1 cellular context compared by ENCODE assay signal in the genomic region with DNA sequence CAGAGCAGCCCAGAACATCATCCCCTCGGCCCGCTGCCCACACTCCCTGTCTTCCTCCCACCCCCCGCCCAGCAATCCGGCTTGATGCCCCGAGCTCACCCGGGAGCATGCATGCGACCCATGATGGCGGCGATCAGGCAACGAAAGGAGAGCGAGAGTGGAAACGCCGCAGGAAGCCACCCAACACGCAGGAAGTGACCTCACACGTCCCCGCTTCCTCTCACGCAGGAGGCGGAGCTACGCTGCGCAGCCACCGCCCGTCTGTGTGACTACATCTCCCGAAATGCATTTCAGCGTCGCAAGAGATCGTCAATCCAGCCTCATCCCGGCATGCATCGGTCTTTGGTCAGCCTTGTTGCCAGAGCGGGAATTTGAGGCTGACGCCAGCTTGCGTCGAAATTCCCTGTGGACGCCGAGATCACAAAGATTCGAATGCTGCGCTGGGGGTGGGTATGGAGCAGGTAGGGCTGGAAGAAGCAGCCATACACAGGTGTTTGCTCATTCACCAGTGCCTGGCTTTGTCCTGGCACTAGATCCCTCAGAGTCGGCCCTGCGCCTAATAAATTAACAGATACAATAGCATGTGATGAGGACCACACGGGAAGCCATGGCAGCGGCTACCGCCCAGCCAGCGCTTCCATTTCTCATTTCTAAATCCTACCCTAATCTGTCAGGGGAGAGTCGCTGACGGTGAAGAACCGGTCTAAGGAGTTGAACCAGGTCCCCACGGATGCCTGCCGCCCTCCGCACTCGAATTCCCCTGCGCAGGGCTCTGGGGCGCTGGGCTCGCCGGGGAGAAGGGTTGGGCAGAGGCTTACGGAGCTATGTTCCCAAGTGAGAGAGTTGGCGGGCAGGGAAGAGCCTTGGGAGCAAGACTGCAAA.
TF ChIP-seq lines count a peak whose summit lies in the region.

A gene (minus strand): TSS at position 148 of the 882 bp plus-strand sequence. CDS start 26 bp downstream, at position 122.

TF ChIP-seq in HepG2, 621 proteins besides CTCF, POLR2A, EP300 and RAD21 (continued from another document and continues in another):
- TF ChIP-seq, protein P1, sequence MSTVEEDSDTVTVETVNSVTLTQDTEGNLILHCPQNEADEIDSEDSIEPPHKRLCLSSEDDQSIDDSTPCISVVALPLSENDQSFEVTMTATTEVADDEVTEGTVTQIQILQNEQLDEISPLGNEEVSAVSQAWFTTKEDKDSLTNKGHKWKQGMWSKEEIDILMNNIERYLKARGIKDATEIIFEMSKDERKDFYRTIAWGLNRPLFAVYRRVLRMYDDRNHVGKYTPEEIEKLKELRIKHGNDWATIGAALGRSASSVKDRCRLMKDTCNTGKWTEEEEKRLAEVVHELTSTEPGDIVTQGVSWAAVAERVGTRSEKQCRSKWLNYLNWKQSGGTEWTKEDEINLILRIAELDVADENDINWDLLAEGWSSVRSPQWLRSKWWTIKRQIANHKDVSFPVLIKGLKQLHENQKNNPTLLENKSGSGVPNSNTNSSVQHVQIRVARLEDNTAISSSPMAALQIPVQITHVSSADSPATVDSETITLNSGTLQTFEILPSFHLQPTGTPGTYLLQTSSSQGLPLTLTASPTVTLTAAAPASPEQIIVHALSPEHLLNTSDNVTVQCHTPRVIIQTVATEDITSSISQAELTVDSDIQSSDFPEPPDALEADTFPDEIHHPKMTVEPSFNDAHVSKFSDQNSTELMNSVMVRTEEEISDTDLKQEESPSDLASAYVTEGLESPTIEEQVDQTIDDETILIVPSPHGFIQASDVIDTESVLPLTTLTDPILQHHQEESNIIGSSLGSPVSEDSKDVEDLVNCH (CRISPR knock-in tag; IDR thresholded peaks at IDR 0.05), result no peak
- TF ChIP-seq ZNF83 (CRISPR knock-in tag; IDR thresholded peaks at IDR 0.05; ENCODE audit: borderline replicate concordance) (no peak), ZNF678 (CRISPR knock-in tag; IDR thresholded peaks at IDR 0.05) (no peak; the same call in 1 of the 2 replicates), KLF16 (CRISPR knock-in tag; IDR thresholded peaks at IDR 0.05) (peak in 1 of 2 experiments; percentile 58; a peak in 1 of 4 replicates), PHB2 (IDR thresholded peaks at IDR 0.05; ENCODE audit: partially characterized antibody) (no peak), ZNF788 (CRISPR knock-in tag; IDR thresholded peaks at IDR 0.05; ENCODE audit: borderline replicate concordance) (0 out of 2 replicates have a peak, but pooled peaks have one; percentile 58), CC2D1A (CRISPR knock-in tag; IDR thresholded peaks at IDR 0.05) (no peak), ZNF724P (CRISPR knock-in tag; IDR thresholded peaks at IDR 0.05; ENCODE audit: borderline replicate concordance) (no peak), JUN (CRISPR knock-in tag; IDR thresholded peaks at IDR 0.05) (no peak; the same call in 1 of the 2 replicates), NR3C1 (CRISPR knock-in tag; IDR thresholded peaks at IDR 0.05) (no peak), ZNF816 (CRISPR knock-in tag; IDR thresholded peaks at IDR 0.05; ENCODE audit: borderline replicate concordance) (no peak), ZNF441 (CRISPR knock-in tag; IDR thresholded peaks at IDR 0.05; ENCODE audit: borderline replicate concordance) (0 out of 2 replicates have a peak, but pooled peaks have one; percentile 65), ZSCAN25 (CRISPR knock-in tag; IDR thresholded peaks at IDR 0.05) (no peak; the same call in 1 of the 2 replicates), ZNF616 (CRISPR knock-in tag; IDR thresholded peaks at IDR 0.05; ENCODE audit: low read depth) (0 out of 2 replicates have a peak, but pooled peaks have one; percentile 19), HNRNPK (IDR thresholded peaks at IDR 0.05; ENCODE audit: low read depth, low read length, poor library complexity, severe bottlenecking) (peak; percentile 64), ZNF468 (CRISPR knock-in tag; IDR thresholded peaks at IDR 0.05) (no peak), MZF1 (CRISPR knock-in tag; IDR thresholded peaks at IDR 0.05; ENCODE audit: borderline replicate concordance) (no peak), ZBTB8A (CRISPR knock-in tag; IDR thresholded peaks at IDR 0.05; ENCODE audit: borderline replicate concordance, low read depth) (0 out of 2 replicates have a peak, but pooled peaks have one; percentile 57), CREB1 (IDR thresholded peaks at IDR 0.05) (peak; percentile 95), CREB1 (CRISPR knock-in tag; IDR thresholded peaks at IDR 0.05) (peak; percentile 99), SIN3A (IDR thresholded peaks at IDR 0.05; ENCODE audit: borderline replicate concordance, low read depth, low read length) (peak; percentile 87), NFIC (IDR thresholded peaks at IDR 0.05; ENCODE audit: low read length) (no peak), ZSCAN31 (CRISPR knock-in tag; IDR thresholded peaks at IDR 0.05; ENCODE audit: low read depth) (no peak), ZNF776 (CRISPR knock-in tag; IDR thresholded peaks at IDR 0.05) (no peak; the same call in 1 of the 2 replicates), ZBTB3 (CRISPR knock-in tag; IDR thresholded peaks at IDR 0.05; ENCODE audit: borderline replicate concordance, low read depth) (no peak), ZNF883 (CRISPR knock-in tag; IDR thresholded peaks at IDR 0.05; ENCODE audit: not compliant biosample characterization) (peak; percentile 45), ZNF251 (CRISPR knock-in tag; IDR thresholded peaks at IDR 0.05) (no peak)
- TF ChIP-seq, protein P2, sequence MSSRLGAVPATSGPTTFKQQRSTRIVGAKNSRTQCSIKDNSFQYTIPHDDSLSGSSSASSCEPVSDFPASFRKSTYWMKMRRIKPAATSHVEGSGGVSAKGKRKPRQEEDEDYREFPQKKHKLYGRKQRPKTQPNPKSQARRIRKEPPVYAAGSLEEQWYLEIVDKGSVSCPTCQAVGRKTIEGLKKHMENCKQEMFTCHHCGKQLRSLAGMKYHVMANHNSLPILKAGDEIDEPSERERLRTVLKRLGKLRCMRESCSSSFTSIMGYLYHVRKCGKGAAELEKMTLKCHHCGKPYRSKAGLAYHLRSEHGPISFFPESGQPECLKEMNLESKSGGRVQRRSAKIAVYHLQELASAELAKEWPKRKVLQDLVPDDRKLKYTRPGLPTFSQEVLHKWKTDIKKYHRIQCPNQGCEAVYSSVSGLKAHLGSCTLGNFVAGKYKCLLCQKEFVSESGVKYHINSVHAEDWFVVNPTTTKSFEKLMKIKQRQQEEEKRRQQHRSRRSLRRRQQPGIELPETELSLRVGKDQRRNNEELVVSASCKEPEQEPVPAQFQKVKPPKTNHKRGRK (CRISPR knock-in tag; IDR thresholded peaks at IDR 0.05), result 0 out of 2 replicates have a peak, but pooled peaks have one; percentile 22
- TF ChIP-seq, protein P3, sequence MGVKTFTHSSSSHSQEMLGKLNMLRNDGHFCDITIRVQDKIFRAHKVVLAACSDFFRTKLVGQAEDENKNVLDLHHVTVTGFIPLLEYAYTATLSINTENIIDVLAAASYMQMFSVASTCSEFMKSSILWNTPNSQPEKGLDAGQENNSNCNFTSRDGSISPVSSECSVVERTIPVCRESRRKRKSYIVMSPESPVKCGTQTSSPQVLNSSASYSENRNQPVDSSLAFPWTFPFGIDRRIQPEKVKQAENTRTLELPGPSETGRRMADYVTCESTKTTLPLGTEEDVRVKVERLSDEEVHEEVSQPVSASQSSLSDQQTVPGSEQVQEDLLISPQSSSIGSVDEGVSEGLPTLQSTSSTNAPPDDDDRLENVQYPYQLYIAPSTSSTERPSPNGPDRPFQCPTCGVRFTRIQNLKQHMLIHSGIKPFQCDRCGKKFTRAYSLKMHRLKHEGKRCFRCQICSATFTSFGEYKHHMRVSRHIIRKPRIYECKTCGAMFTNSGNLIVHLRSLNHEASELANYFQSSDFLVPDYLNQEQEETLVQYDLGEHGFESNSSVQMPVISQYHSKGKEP (CRISPR knock-in tag; IDR thresholded peaks at IDR 0.05), result no peak
- TF ChIP-seq, protein P4, sequence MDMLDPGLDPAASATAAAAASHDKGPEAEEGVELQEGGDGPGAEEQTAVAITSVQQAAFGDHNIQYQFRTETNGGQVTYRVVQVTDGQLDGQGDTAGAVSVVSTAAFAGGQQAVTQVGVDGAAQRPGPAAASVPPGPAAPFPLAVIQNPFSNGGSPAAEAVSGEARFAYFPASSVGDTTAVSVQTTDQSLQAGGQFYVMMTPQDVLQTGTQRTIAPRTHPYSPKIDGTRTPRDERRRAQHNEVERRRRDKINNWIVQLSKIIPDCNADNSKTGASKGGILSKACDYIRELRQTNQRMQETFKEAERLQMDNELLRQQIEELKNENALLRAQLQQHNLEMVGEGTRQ (IDR thresholded peaks at IDR 0.05; ENCODE audit: low read depth, low read length), result no peak
- TF ChIP-seq, protein P4 (CRISPR knock-in tag; IDR thresholded peaks at IDR 0.05; ENCODE audit: borderline replicate concordance), result no peak
- TF ChIP-seq, protein P5, sequence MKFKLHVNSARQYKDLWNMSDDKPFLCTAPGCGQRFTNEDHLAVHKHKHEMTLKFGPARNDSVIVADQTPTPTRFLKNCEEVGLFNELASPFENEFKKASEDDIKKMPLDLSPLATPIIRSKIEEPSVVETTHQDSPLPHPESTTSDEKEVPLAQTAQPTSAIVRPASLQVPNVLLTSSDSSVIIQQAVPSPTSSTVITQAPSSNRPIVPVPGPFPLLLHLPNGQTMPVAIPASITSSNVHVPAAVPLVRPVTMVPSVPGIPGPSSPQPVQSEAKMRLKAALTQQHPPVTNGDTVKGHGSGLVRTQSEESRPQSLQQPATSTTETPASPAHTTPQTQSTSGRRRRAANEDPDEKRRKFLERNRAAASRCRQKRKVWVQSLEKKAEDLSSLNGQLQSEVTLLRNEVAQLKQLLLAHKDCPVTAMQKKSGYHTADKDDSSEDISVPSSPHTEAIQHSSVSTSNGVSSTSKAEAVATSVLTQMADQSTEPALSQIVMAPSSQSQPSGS (CRISPR knock-in tag; IDR thresholded peaks at IDR 0.05), result peak; percentile 95
- TF ChIP-seq, protein P6, sequence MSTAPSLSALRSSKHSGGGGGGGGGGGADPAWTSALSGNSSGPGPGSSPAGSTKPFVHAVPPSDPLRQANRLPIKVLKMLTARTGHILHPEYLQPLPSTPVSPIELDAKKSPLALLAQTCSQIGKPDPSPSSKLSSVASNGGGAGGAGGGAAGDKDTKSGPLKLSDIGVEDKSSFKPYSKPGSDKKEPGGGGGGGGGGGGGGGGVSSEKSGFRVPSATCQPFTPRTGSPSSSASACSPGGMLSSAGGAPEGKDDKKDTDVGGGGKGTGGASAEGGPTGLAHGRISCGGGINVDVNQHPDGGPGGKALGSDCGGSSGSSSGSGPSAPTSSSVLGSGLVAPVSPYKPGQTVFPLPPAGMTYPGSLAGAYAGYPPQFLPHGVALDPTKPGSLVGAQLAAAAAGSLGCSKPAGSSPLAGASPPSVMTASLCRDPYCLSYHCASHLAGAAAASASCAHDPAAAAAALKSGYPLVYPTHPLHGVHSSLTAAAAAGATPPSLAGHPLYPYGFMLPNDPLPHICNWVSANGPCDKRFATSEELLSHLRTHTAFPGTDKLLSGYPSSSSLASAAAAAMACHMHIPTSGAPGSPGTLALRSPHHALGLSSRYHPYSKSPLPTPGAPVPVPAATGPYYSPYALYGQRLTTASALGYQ (CRISPR knock-in tag; IDR thresholded peaks at IDR 0.05), result no peak; the same call in 1 of the 2 replicates
- TF ChIP-seq, protein P7, sequence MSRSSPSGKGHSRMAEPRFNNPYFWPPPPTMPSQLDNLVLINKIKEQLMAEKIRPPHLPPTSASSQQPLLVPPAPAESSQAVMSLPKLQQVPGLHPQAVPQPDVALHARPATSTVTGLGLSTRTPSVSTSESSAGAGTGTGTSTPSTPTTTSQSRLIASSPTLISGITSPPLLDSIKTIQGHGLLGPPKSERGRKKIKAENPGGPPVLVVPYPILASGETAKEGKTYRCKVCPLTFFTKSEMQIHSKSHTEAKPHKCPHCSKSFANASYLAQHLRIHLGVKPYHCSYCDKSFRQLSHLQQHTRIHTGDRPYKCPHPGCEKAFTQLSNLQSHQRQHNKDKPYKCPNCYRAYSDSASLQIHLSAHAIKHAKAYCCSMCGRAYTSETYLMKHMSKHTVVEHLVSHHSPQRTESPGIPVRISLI (CRISPR knock-in tag; IDR thresholded peaks at IDR 0.05; ENCODE audit: borderline replicate concordance), result no peak
- TF ChIP-seq, protein P8, sequence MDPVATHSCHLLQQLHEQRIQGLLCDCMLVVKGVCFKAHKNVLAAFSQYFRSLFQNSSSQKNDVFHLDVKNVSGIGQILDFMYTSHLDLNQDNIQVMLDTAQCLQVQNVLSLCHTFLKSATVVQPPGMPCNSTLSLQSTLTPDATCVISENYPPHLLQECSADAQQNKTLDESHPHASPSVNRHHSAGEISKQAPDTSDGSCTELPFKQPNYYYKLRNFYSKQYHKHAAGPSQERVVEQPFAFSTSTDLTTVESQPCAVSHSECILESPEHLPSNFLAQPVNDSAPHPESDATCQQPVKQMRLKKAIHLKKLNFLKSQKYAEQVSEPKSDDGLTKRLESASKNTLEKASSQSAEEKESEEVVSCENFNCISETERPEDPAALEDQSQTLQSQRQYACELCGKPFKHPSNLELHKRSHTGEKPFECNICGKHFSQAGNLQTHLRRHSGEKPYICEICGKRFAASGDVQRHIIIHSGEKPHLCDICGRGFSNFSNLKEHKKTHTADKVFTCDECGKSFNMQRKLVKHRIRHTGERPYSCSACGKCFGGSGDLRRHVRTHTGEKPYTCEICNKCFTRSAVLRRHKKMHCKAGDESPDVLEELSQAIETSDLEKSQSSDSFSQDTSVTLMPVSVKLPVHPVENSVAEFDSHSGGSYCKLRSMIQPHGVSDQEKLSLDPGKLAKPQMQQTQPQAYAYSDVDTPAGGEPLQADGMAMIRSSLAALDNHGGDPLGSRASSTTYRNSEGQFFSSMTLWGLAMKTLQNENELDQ (CRISPR knock-in tag; IDR thresholded peaks at IDR 0.05; ENCODE audit: borderline replicate concordance), result no peak
- TF ChIP-seq, protein P9, sequence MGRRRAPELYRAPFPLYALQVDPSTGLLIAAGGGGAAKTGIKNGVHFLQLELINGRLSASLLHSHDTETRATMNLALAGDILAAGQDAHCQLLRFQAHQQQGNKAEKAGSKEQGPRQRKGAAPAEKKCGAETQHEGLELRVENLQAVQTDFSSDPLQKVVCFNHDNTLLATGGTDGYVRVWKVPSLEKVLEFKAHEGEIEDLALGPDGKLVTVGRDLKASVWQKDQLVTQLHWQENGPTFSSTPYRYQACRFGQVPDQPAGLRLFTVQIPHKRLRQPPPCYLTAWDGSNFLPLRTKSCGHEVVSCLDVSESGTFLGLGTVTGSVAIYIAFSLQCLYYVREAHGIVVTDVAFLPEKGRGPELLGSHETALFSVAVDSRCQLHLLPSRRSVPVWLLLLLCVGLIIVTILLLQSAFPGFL (CRISPR knock-in tag; IDR thresholded peaks at IDR 0.05), result 0 out of 2 replicates have a peak, but pooled peaks have one; percentile 20
- TF ChIP-seq, protein P10, sequence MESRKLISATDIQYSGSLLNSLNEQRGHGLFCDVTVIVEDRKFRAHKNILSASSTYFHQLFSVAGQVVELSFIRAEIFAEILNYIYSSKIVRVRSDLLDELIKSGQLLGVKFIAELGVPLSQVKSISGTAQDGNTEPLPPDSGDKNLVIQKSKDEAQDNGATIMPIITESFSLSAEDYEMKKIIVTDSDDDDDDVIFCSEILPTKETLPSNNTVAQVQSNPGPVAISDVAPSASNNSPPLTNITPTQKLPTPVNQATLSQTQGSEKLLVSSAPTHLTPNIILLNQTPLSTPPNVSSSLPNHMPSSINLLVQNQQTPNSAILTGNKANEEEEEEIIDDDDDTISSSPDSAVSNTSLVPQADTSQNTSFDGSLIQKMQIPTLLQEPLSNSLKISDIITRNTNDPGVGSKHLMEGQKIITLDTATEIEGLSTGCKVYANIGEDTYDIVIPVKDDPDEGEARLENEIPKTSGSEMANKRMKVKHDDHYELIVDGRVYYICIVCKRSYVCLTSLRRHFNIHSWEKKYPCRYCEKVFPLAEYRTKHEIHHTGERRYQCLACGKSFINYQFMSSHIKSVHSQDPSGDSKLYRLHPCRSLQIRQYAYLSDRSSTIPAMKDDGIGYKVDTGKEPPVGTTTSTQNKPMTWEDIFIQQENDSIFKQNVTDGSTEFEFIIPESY (CRISPR knock-in tag; IDR thresholded peaks at IDR 0.05), result peak; percentile 44
